ENCODE assay signal across 12 cellular contexts in the genomic region with DNA sequence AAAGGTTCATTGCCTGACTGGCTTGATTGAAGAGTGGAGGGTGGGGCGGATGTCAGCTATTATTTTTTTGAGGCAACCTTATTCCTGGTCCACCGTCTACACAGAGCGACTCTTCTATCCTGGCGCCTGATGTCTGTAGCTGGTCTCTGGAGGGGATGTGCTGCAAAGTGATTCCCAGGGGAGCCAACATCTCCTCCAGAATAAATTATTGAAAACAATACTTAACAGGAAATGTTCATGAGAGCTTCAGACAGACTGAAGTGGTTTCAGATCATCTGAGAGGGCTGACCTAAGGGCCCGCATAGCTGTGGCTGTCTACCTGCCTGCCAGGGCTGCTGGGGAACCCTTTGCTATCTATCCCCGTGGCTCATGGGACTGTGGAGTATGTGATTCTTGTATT.
DNase-seq lines count a peak whose midpoint lies in the region; ATAC-seq and TF ChIP-seq lines count a peak whose summit lies in the region.
"Had no signal": no experiment of that assay in that cellular context is flagged by ENCODE, and none has a peak within 500 bp of the region (broad histone marks: within the 10 kb centered on the region; RNA-seq: fewer than 3 reads in every experiment).

No MANE protein-coding gene starts in this region.

- H3K36me3 ChIP-seq in Peyer's patch (no peaks in the 10 kb centered on the region), esophagus squamous epithelium (no peaks in the 10 kb centered on the region)

- TF ChIP-seq CTCF in Peyer's patch (IDR thresholded peaks at IDR 0.05) (no peak), esophagus squamous epithelium (IDR thresholded peaks at IDR 0.05) (no peak)

- peak; percentile 38 for ATAC-seq in GM18858 (IDR thresholded peaks at IDR 0.05; ENCODE audit: unreplicated experiment)
- ATAC-seq in GM21526 (IDR thresholded peaks at IDR 0.05; ENCODE audit: low FRiP score, unreplicated experiment), result peak; percentile 53
- peak; percentile 54 for ATAC-seq in HG03175 (IDR thresholded peaks at IDR 0.05; ENCODE audit: unreplicated experiment)
- ATAC-seq in left colon, result no peak

- H3K27ac ChIP-seq in Peyer's patch, result peak overlapping the region in 2 of 4 donors; percentile 72 to 84
- peak overlapping the region in 1 of 4 donors; percentile 14 for H3K27ac ChIP-seq in esophagus squamous epithelium

- intact Hi-C loops in esophagus squamous epithelium (cut with DNase I), result no loop called here
- intact Hi-C loops in left colon (cut with DNase I, micrococcal nuclease), result no loop called here

- no peak for TF ChIP-seq POLR2A in Peyer's patch (IDR thresholded peaks at IDR 0.05)
- no peak for TF ChIP-seq POLR2A in esophagus squamous epithelium (IDR thresholded peaks at IDR 0.05)

- DNase-seq in Peyer's patch (peak in 2 of 3 donors; percentile 47 to 61), esophagus squamous epithelium (lab: John Stamatoyannopoulos, UW) (no peak), HuH-7.5 (ENCODE audit: low spot score) (no peak), left colon (no peak)
- DNase-seq in effector CD4-positive, alpha-beta T cell, result no peak
- DNase-seq: activated CD4-positive, alpha-beta memory T cell treated with anti-CD3 and anti-CD28 coated beads for 36 hours; DMS 273 treated with DMSO at 0.1 percent for 48 hours; HCEC 1CT; SHP77 treated with DMSO at 0.1 percent for 48 hours had no signal

- WGBS in esophagus squamous epithelium, 2 donors, result 69 to 82% methylated on average over 6 of the region's 6 CpGs

- H3K4me1 ChIP-seq in Peyer's patch (peaks cover 0 to 27% (median 11%) of the 10 kb centered on the region in 4 donors), esophagus squamous epithelium (peaks cover 0 to 5% (median 0%) of the 10 kb centered on the region in 3 donors)

- H3K9me3 ChIP-seq in Peyer's patch, result no peaks in the 10 kb centered on the region
- no peaks in the 10 kb centered on the region for H3K9me3 ChIP-seq in esophagus squamous epithelium

- H3K27me3 ChIP-seq in Peyer's patch, result no peaks in the 10 kb centered on the region
- H3K27me3 ChIP-seq in esophagus squamous epithelium, result no peaks in the 10 kb centered on the region

- H3K4me3 ChIP-seq in Peyer's patch (no peak overlapping the region), esophagus squamous epithelium (no peak overlapping the region)

Comparison
In these comparisons a context has a peak if more than half of its experiments do, and no peak if none do; other contexts are left out.
1. DNase-seq: peak in Peyer's patch (2 of 3); none in esophagus squamous epithelium (single experiment), effector CD4-positive, alpha-beta T cell (single experiment), HuH-7.5 (single experiment) and left colon (0 of 2).